9 cellular contexts compared by ENCODE assay signal in the genomic region with DNA sequence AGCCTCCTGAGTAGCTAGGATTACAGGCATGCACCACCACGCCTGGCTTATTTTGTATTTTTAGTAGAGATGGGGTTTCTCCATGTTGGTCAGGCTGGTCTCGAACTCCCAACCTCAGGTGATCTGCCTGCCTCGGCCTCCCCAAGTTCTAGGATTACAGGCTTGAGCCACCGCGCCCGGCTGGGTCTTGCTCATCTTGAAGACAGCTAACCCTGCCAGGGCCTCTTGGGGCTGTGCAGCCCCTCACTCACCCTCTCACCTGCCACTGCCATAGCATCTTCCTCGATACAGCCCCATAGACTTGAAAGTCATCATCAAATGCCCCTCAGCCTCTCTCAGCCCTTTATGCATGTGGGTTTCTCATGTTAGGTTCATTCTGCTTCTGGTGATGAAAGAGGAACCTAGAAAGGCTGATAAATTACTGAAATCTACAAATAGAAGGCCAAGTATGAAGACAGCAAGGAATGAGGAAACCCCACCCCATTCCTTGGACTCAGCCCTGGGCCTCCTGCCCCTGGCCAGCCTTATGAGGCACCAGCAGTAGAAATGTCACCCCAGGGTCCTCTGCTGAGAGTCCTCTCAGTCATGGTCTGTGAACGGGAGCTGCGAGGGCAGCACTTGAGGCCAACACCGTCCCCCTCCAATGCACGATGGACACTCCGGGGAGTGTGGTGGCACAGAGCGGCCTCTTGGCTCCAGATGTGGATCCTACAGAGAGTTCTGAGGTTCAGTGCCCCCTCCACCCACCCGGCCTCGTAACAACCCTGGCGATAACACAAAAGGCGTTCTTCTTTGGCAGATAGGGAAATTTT. TPM values are rescaled to one million over a fixed set of nuclear protein-coding genes. Genes with fewer than 3 reads are reported as not detected.
DNase-seq lines count a peak whose midpoint lies in the region; ATAC-seq and TF ChIP-seq lines count a peak whose summit lies in the region.
"Had no signal": no experiment of that assay in that cellular context is flagged by ENCODE, and none has a peak within 500 bp of the region (broad histone marks: within the 10 kb centered on the region; RNA-seq: fewer than 3 reads in every experiment).

No MANE protein-coding gene starts in this region.

- peak overlapping the region; percentile 65 for H3K4me3 Mint-ChIP-seq in activated T-cell treated with anti-CD3 and anti-CD28 coated beads, Interleukin-2, amount 50 U/mL, for 4 hours
- no peak overlapping the region for H3K4me3 Mint-ChIP-seq in type B pancreatic cell

- H3K36me3 Mint-ChIP-seq in activated T-cell treated with anti-CD3 and anti-CD28 coated beads, Interleukin-2, amount 50 U/mL, for 4 hours (ENCODE audit: insufficient read depth), result no peaks in the 10 kb centered on the region
- H3K36me3 Mint-ChIP-seq in type B pancreatic cell, result no peaks in the 10 kb centered on the region

- H3K9me3 Mint-ChIP-seq in activated T-cell treated with anti-CD3 and anti-CD28 coated beads, Interleukin-2, amount 50 U/mL, for 4 hours, result no peaks in the 10 kb centered on the region
- no peaks in the 10 kb centered on the region for H3K9me3 Mint-ChIP-seq in type B pancreatic cell

- H3K4me1 Mint-ChIP-seq in activated T-cell treated with anti-CD3 and anti-CD28 coated beads, Interleukin-2, amount 50 U/mL, for 4 hours (ENCODE audit: low read depth), result peaks cover 10% of the 10 kb centered on the region
- peaks cover 28% of the 10 kb centered on the region for H3K4me1 Mint-ChIP-seq in type B pancreatic cell (ENCODE audit: unreplicated experiment)

- H3K27ac ChIP-seq in body of pancreas (peak overlapping the region in 2 of 4 donors; percentile 22 to 70), mucosa of rectum (ENCODE audit: low read depth in 2 of 2, low read length in 2 of 2) (peak overlapping the region; percentile 78 to 80)

- H3K9me3 ChIP-seq in body of pancreas, result no peaks in the 10 kb centered on the region
- no peaks in the 10 kb centered on the region for H3K9me3 ChIP-seq in mucosa of rectum (ENCODE audit: control insufficient read depth in 2 of 2, low read length in 2 of 2)

- H3K27me3 ChIP-seq in body of pancreas, result no peaks in the 10 kb centered on the region
- H3K27me3 ChIP-seq in mucosa of rectum (ENCODE audit: control insufficient read depth in 2 of 2, insufficient read depth in 2 of 2, low read length in 2 of 2), result no peaks in the 10 kb centered on the region

- peak overlapping the region in 1 of 2 donors; percentile 63 for H3K9ac ChIP-seq in mucosa of rectum (ENCODE audit: low read depth in 1 of 2, low read length in 2 of 2)

- no peak overlapping the region for H3K4me3 ChIP-seq in body of pancreas
- H3K4me3 ChIP-seq in mucosa of rectum (ENCODE audit: low read length in 2 of 2), result peak overlapping the region in 1 of 2 donors; percentile 62

- DNase-seq in activated T-cell treated with anti-CD3 and anti-CD28 coated beads, Interleukin-2, amount 50 U/mL, for 4 hours, result no peak
- DNase-seq in activated T-cell treated with anti-CD3 and anti-CD28 coated beads, Interleukin-2, amount 50 U/mL, for 1 hour, result no peak
- peak in 1 of 4 donors; percentile 38 for DNase-seq in body of pancreas
- no peak for DNase-seq in type B pancreatic cell (ENCODE audit: extremely low spot score, unreplicated experiment)
- no peak for DNase-seq in Kasumi-1 (lab: John Stamatoyannopoulos, UW)
- no peak for DNase-seq in iPS-NIHi11 (ENCODE audit: low spot score)

- H3K27me3 Mint-ChIP-seq in activated T-cell treated with anti-CD3 and anti-CD28 coated beads, Interleukin-2, amount 50 U/mL, for 4 hours (ENCODE audit: low read depth), result peaks cover 24% of the 10 kb centered on the region
- peaks cover 21% of the 10 kb centered on the region for H3K27me3 Mint-ChIP-seq in type B pancreatic cell

- no peak for TF ChIP-seq CTCF in body of pancreas (IDR thresholded peaks at IDR 0.05)
- no peak for TF ChIP-seq CTCF in type B pancreatic cell (conservative IDR thresholded peaks at IDR 0.05)

- TF ChIP-seq POLR2A in body of pancreas (IDR thresholded peaks at IDR 0.05), result no peak

- no peaks in the 10 kb centered on the region for H3K36me3 ChIP-seq in body of pancreas (replicated peaks in 1 of 2; ENCODE audit: insufficient read depth in 1 of 2, low read depth in 2 of 2)
- H3K36me3 ChIP-seq in mucosa of rectum (ENCODE audit: control insufficient read depth in 2 of 2, insufficient read depth in 2 of 2, low read length in 2 of 2), result no peaks in the 10 kb centered on the region

- H3K4me1 ChIP-seq in body of pancreas (peaks cover 13% of the 10 kb centered on the region), mucosa of rectum (ENCODE audit: control insufficient read depth in 2 of 2, insufficient read depth in 2 of 2, low read length in 2 of 2) (peaks cover 30 to 34% of the 10 kb centered on the region in 2 donors)

- no peak for ATAC-seq in activated T-cell treated with anti-CD3 and anti-CD28 coated beads, Interleukin-2, amount 50 U/mL, for 4 hours
- peak; percentile 21 for ATAC-seq in body of pancreas
- no peak for ATAC-seq in GM21526 (IDR thresholded peaks at IDR 0.05; ENCODE audit: low FRiP score, unreplicated experiment)

- whole genome bisulfite sequencing in body of pancreas, 2 donors, result 76 to 95% methylated on average over 12 to 17 of the region's 17 CpGs

- peak overlapping the region; percentile 2 for H3K27ac Mint-ChIP-seq in type B pancreatic cell

- intact Hi-C loops in body of pancreas (cut with DNase I), result no loop called here

RNA-seq across cellular contexts. Expression of a gene that starts 24.8 kb away (rescaled TPM):
- total RNA-seq in activated T-cell treated with anti-CD3 and anti-CD28 coated beads, Interleukin-2, amount 50 U/mL, for 4 hours, result 1 to 10 TPM in 1 of 3 donors, under 1 TPM in 2; 0.61 to 1.1 (median 0.87) TPM
- total RNA-seq in body of pancreas (not detected), type B pancreatic cell (ENCODE audit: low replicate concordance) (not detected in 2 replicates)
- total RNA-seq: NCI-H460 had no signal
